Comparison of ENCODE assay signal across 9 cellular contexts in genomic region chr2:64238799-64239198, GRCh38.
"Had no signal": no experiment of that assay in that cellular context is flagged by ENCODE, and none has a peak within 500 bp of the region (broad histone marks: within the 10 kb centered on the region; RNA-seq: fewer than 3 reads in every experiment).

No MANE protein-coding gene starts in this region.

- H3K4me3 ChIP-seq: GM23338 had no signal

- ATAC-seq: GM23338 had no signal

- H3K27ac ChIP-seq: KMS-11 had no signal

- H3K9ac ChIP-seq: KMS-11 had no signal

- H2AFZ ChIP-seq: GM23338 had no signal

- FAIRE-seq: H1, H54, HTR-8/SVneo had no signal

- H3K4me2 ChIP-seq: GM23338, KMS-11 had no signal

- DNase-seq: H9, HCEC 1CT, IMR-90, KBM-7 had no signal
